14 cellular contexts compared by ENCODE assay signal in the genomic region with DNA sequence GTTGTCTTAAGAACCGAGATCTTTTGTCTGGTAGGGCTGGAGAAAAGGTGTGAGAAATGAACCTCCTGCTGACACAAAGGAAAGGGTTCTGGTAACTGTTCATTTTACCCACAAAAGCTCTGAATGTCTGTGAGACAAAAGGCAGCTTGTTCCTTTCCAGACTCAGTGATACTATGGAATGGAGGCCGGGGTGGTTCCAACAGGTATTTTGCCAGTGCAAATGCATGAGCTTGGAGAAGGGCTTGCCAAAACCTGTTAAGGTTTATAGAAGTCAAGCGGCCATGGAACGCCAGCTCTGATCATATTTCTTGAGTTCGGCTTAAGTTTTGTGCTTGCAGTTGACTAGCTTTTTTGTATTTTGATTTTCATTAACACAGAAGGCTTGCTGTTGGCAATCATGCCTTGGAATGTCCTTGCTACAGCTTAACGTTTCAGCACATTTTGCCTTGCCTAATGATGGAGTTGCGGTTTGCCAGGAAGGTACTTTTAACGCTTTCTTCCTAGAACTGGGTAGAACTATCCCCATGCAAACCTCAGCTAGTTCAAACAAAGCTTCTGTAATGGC.
"Had no signal": no experiment of that assay in that cellular context is flagged by ENCODE, and none has a peak within 500 bp of the region (broad histone marks: within the 10 kb centered on the region; RNA-seq: fewer than 3 reads in every experiment).

No MANE protein-coding gene starts in this region.

- H3K36me3 ChIP-seq: brain microvascular endothelial cell, left ventricle myocardium inferior had no signal

- H3K27ac ChIP-seq: brain microvascular endothelial cell, epithelial cell of prostate, psoas muscle had no signal

- DNase-seq: activated CD4-positive, alpha-beta T cell treated with anti-CD3 and anti-CD28 coated beads, Interleukin-2, amount 10 ng/mL, durations not matched to agents 7 days and 5 days; activated CD8-positive, alpha-beta memory T cell treated with anti-CD3 and anti-CD28 coated beads for 24 hours; activated naive CD4-positive, alpha-beta T cell treated with Interleukin-2 at 50 U/mL for 16 hours; anterior cingulate cortex; brain microvascular endothelial cell; cerebellar nuclear complex; effector memory CD8-positive, alpha-beta T cell; left ventricle myocardium inferior; nephron progenitor cell; psoas muscle; stimulated activated naive CD8-positive, alpha-beta T cell treated with anti-CD3 and anti-CD28 coated beads, Interleukin-15, Interleukin-2, amounts not matched to agents 100 U/mL and 50 U/mL, for 24 hours had no signal

- H3K4me3 ChIP-seq: left ventricle myocardium inferior, psoas muscle had no signal

- H3K9me3 ChIP-seq: left ventricle myocardium inferior, psoas muscle had no signal

- H3K27me3 ChIP-seq: brain microvascular endothelial cell had no signal

- ATAC-seq: activated T-helper 17 cell treated with anti-CD3 and anti-CD28 coated beads, Interleukin-2, amount 50 U/mL, for 72 hours; effector memory CD8-positive, alpha-beta T cell; psoas muscle; sciatic nerve; stimulated activated naive CD8-positive, alpha-beta T cell treated with anti-CD3 and anti-CD28 coated beads, Interleukin-15, Interleukin-2, amounts not matched to agents 100 U/mL and 50 U/mL, for 24 hours had no signal

- H3K4me1 ChIP-seq: psoas muscle had no signal
